ENCODE assay signal across 1 cellular context in genomic region chr5:1799602-1800469, GRCh38.
TF ChIP-seq lines count a peak whose summit lies in the region.

Gene MRPL36, minus strand, starts transcription at chr5:1799837. Its CDS starts 902 bp downstream, at chr5:1798935.

TF ChIP-seq in K562, 482 proteins besides CTCF, POLR2A, EP300 and RAD21 (continued from another document and continues in another):
- TF ChIP-seq ZNF407 (IDR thresholded peaks at IDR 0.05; ENCODE audit: low read depth) (no peak), BRD9 (IDR thresholded peaks at IDR 0.05; ENCODE audit: low read depth, partially characterized antibody) (no peak), ZSCAN32 (CRISPR knock-in tag; IDR thresholded peaks at IDR 0.05) (no peak), HDAC2 (IDR thresholded peaks at IDR 0.05) (no peak; the same call in 1 of the 2 replicates), RFX7 (CRISPR knock-in tag; IDR thresholded peaks at IDR 0.05) (no peak), ZNF511 (CRISPR knock-in tag; IDR thresholded peaks at IDR 0.05) (peak; percentile 17; the same call in 1 of the 2 replicates), MAX (CRISPR knock-in tag; IDR thresholded peaks at IDR 0.05) (peak; percentile 90), MIER1 (IDR thresholded peaks at IDR 0.05; ENCODE audit: low read depth) (0 out of 2 replicates have a peak, but pooled peaks have one; percentile 14), MEF2D (tag; conservative IDR thresholded peaks at IDR 0.05; ENCODE audit: low read depth) (no peak), STAG1 (CRISPR knock-in tag; IDR thresholded peaks at IDR 0.05; ENCODE audit: borderline replicate concordance) (no peak), MTA2 (IDR thresholded peaks at IDR 0.05; ENCODE audit: low read depth) (no peak), NR2C2 (CRISPR knock-in tag; IDR thresholded peaks at IDR 0.05) (peak; percentile 91), NR2C2 (tag; IDR thresholded peaks at IDR 0.05) (peak; percentile 97), ZC3H11A (IDR thresholded peaks at IDR 0.05; ENCODE audit: low read depth, low read length) (no peak), CUX1 (CRISPR knock-in tag; IDR thresholded peaks at IDR 0.05) (no peak), ZNF41 (CRISPR knock-in tag; conservative IDR thresholded peaks at IDR 0.05) (no peak), E2F5 (CRISPR knock-in tag; IDR thresholded peaks at IDR 0.05) (no peak), SP2 (IDR thresholded peaks at IDR 0.05; ENCODE audit: extremely low read depth, low read depth, low read length, poor library complexity, severe bottlenecking) (no peak), RBM22 (IDR thresholded peaks at IDR 0.05; ENCODE audit: low read depth, low read length, poor library complexity, severe bottlenecking) (peak; percentile 46), ASH1L (IDR thresholded peaks at IDR 0.05; ENCODE audit: borderline replicate concordance, low read depth, partially characterized antibody) (no peak), DACH1 (IDR thresholded peaks at IDR 0.05; ENCODE audit: partially characterized antibody) (no peak), POLR2G (IDR thresholded peaks at IDR 0.05; ENCODE audit: low read depth, low read length) (peak; percentile 83), ZBTB2 (IDR thresholded peaks at IDR 0.05) (peak; percentile 96), ZNF445 (CRISPR knock-in tag; IDR thresholded peaks at IDR 0.05; ENCODE audit: low read depth) (no peak), HMGN3 (IDR thresholded peaks at IDR 0.05; ENCODE audit: borderline replicate concordance, extremely low read depth, insufficient read length, low read depth, low read length) (no peak), HDAC3 (IDR thresholded peaks at IDR 0.05; ENCODE audit: borderline replicate concordance, partially characterized antibody) (no peak), SAFB (IDR thresholded peaks at IDR 0.05; ENCODE audit: borderline replicate concordance, low read depth, low read length) (no peak), KDM4B (IDR thresholded peaks at IDR 0.05; ENCODE audit: borderline replicate concordance in 2 of 2, low read depth in 1 of 2) (0 out of 4 replicates have a peak, but pooled peaks of 1 of the 2 experiments have one; percentile 41), ZNF134 (CRISPR knock-in tag; conservative IDR thresholded peaks at IDR 0.05) (no peak), ATF7 (IDR thresholded peaks at IDR 0.05) (peak; percentile 64), NRF1 (conservative IDR thresholded peaks at IDR 0.05 in 1 of 2, IDR thresholded peaks at IDR 0.05 in 1 of 2) (peak; percentile 97), MTA1 (IDR thresholded peaks at IDR 0.05; ENCODE audit: borderline replicate concordance) (peak; percentile 84), PHF21A (IDR thresholded peaks at IDR 0.05; ENCODE audit: borderline replicate concordance, low read depth) (no peak), ZNF239 (CRISPR knock-in tag; IDR thresholded peaks at IDR 0.05) (no peak), ILK (tag; IDR thresholded peaks at IDR 0.05; ENCODE audit: borderline replicate concordance, low read depth) (no peak), CC2D1A (IDR thresholded peaks at IDR 0.05) (no peak), STAT5B (CRISPR knock-in tag; IDR thresholded peaks at IDR 0.05) (no peak), TCF7 (IDR thresholded peaks at IDR 0.05; ENCODE audit: borderline replicate concordance) (0 out of 2 replicates have a peak, but pooled peaks have one; percentile 31), HLTF (IDR thresholded peaks at IDR 0.05) (no peak), NFE2L1 (tag; IDR thresholded peaks at IDR 0.05; ENCODE audit: borderline replicate concordance, low read depth) (no peak), MYBL2 (IDR thresholded peaks at IDR 0.05; ENCODE audit: low read depth) (no peak; the same call in 1 of the 2 replicates), MYBL2 (CRISPR knock-in tag; IDR thresholded peaks at IDR 0.05; ENCODE audit: borderline replicate concordance) (no peak), ZBTB11 (CRISPR knock-in tag; IDR thresholded peaks at IDR 0.05) (peak in 1 of 3 experiments; percentile 75; a peak in 2 of 6 replicates), HDGF (IDR thresholded peaks at IDR 0.05) (no peak)
